Comparison of ENCODE assay signal across 19 cellular contexts in genomic region chr7:85664341-85664740, GRCh38.
"Had no signal": no experiment of that assay in that cellular context is flagged by ENCODE, and none has a peak within 500 bp of the region (broad histone marks: within the 10 kb centered on the region; RNA-seq: fewer than 3 reads in every experiment).

No MANE protein-coding gene starts in this region.

- FAIRE-seq: endometrium, keratinocyte had no signal

- DNase-seq: colonic mucosa; cortex of kidney; effector CD8-positive, alpha-beta T cell; effector memory CD8-positive, alpha-beta T cell; endodermal cell; esophagus squamous epithelium; foreskin fibroblast; glutamatergic neuron; head of caudate nucleus; heart right ventricle; hippocampal formation; left cardiac atrium; left lung; left ventricle myocardium superior; lower lobe of right lung; mesenchymal stem cell; mucosa of descending colon had no signal
